ENCODE assay signal across 22 cellular contexts in genomic region chr13:44267203-44267602, GRCh38.
"Had no signal": no experiment of that assay in that cellular context is flagged by ENCODE, and none has a peak within 500 bp of the region (broad histone marks: within the 10 kb centered on the region; RNA-seq: fewer than 3 reads in every experiment).

No MANE protein-coding gene starts in this region.

- H3K9me3 ChIP-seq: colonic mucosa, esophagus muscularis mucosa, gastrocnemius medialis, prostate gland, spleen, thoracic aorta, upper lobe of right lung had no signal

- H3K27ac Mint-ChIP-seq: activated CD8-positive, alpha-beta T cell treated with anti-CD3 and anti-CD28 coated beads, Interleukin-2, amount 10 ng/mL, durations not matched to agents 7 days and 5 days; activated naive CD8-positive, alpha-beta T cell; memory B cell; T-helper 17 cell had no signal

- DNase-seq: activated CD4-positive, alpha-beta T cell treated with anti-CD3 and anti-CD28 coated beads, Interleukin-2, amount 50 U/mL, for 1 hour; activated CD4-positive, CD25-positive, alpha-beta regulatory T cell treated with anti-CD3 and anti-CD28 coated beads, Interleukin-2, amount 50 U/mL, for 72 hours; activated CD8-positive, alpha-beta T cell treated with anti-CD3 and anti-CD28 coated beads, Interleukin-2, amount 10 ng/mL, durations not matched to agents 7 days and 5 days; activated gamma-delta T cell treated with Interleukin-2 at 50 U/mL for 16 hours; colonic mucosa; gastrocnemius medialis; hippocampal formation; left cardiac atrium; spleen; stimulated activated CD4-positive, alpha-beta T cell treated with anti-CD3 and anti-CD28 coated beads, Interleukin-4, amount 100 ng/mL, for 1 hour; stimulated activated naive CD4-positive, alpha-beta T cell; SW 1271; T-helper 17 cell; upper lobe of right lung had no signal

- H3K27me3 Mint-ChIP-seq: activated naive CD8-positive, alpha-beta T cell had no signal

- H3K4me3 ChIP-seq: colonic mucosa, esophagus muscularis mucosa, gastrocnemius medialis, prostate gland, spleen, thoracic aorta, upper lobe of right lung had no signal

- H3K27me3 ChIP-seq: colonic mucosa, esophagus muscularis mucosa, gastrocnemius medialis, spleen, upper lobe of right lung had no signal

- ATAC-seq: activated CD8-positive, alpha-beta T cell treated with anti-CD3 and anti-CD28 coated beads, Interleukin-2, amount 10 ng/mL, durations not matched to agents 7 days and 5 days; gastrocnemius medialis; T-helper 17 cell; upper lobe of right lung had no signal

- H3K4me1 ChIP-seq: colonic mucosa, prostate gland, spleen had no signal

- H3K36me3 ChIP-seq: colonic mucosa, esophagus muscularis mucosa, gastrocnemius medialis, prostate gland, spleen, thoracic aorta, upper lobe of right lung had no signal

- H3K4me3 Mint-ChIP-seq: activated CD8-positive, alpha-beta T cell treated with anti-CD3 and anti-CD28 coated beads, Interleukin-2, amount 10 ng/mL, durations not matched to agents 7 days and 5 days; activated naive CD8-positive, alpha-beta T cell; memory B cell; T-helper 17 cell had no signal

- FAIRE-seq: bronchial epithelial cell, endothelial cell of umbilical vein had no signal

- H3K36me3 Mint-ChIP-seq: activated naive CD8-positive, alpha-beta T cell had no signal

- H3K27ac ChIP-seq: colonic mucosa, esophagus muscularis mucosa, gastrocnemius medialis, prostate gland, spleen, upper lobe of right lung, VCaP had no signal
